In genomic region chr5:138635268-138635667, GRCh38 we compare ENCODE assay signal across 12 cellular contexts.
A peak's percentile ranks its signal among the peaks of the same experiment; 100 is the strongest.
DNase-seq lines count a peak whose midpoint lies in the region; ATAC-seq, FAIRE-seq and TF ChIP-seq lines count a peak whose summit lies in the region.
"Had no signal": no experiment of that assay in that cellular context is flagged by ENCODE, and none has a peak within 500 bp of the region (broad histone marks: within the 10 kb centered on the region; RNA-seq: fewer than 3 reads in every experiment).

No MANE protein-coding gene starts in this region.

- FAIRE-seq in RCC 7860 (lab: Jason Lieb, UNC), result no peak

- no peak for TF ChIP-seq POLR2A in uterus (IDR thresholded peaks at IDR 0.05)

- H3K9me3 ChIP-seq in mucosa of descending colon, result no peaks in the 10 kb centered on the region
- H3K9me3 ChIP-seq in uterus, result no peaks in the 10 kb centered on the region

- TF ChIP-seq CTCF in mucosa of descending colon (IDR thresholded peaks at IDR 0.05), result no peak
- no peak for TF ChIP-seq CTCF in uterus (IDR thresholded peaks at IDR 0.05)

- H3K36me3 ChIP-seq in mucosa of descending colon (ENCODE audit: low read depth), result no peaks in the 10 kb centered on the region
- H3K36me3 ChIP-seq in uterus, result no peaks in the 10 kb centered on the region

- H3K27me3 ChIP-seq in uterus, result no peaks in the 10 kb centered on the region

- no peak overlapping the region for H3K4me3 ChIP-seq in mucosa of descending colon
- no peak overlapping the region for H3K4me3 ChIP-seq in uterus

- peak in 2 of 3 experiments; percentile 25 to 28 for DNase-seq in NCI-H1417 (lab: John Stamatoyannopoulos, UW)
- no peak for DNase-seq in NCI-H1417 treated with DMSO at 0.1 percent for 48 hours (lab: John Stamatoyannopoulos, UW)
- DNase-seq in fibroblast of peridontal ligament (ENCODE audit: extremely low read depth), result peak; percentile 72
- peak in 1 of 3 donors; percentile 21 for DNase-seq in mucosa of descending colon
- peak; percentile 66 for DNase-seq in uterus
- no peak for DNase-seq in RCC 7860 (ENCODE audit: low spot score)
- no peak for DNase-seq in NOMO-1 treated with dmso at 0.1 percent for 144 hours (lab: John Stamatoyannopoulos, UW; ENCODE audit: unreplicated experiment)
- no peak for DNase-seq in caudate nucleus (lab: John Stamatoyannopoulos, UW)
- DNase-seq: activated CD8-positive, alpha-beta memory T cell treated with anti-CD3 and anti-CD28 coated beads, Interleukin-2, amount 50 U/mL, for 48 hours; KG1; NCI-H1694 had no signal

- no peaks in the 10 kb centered on the region for H3K4me1 ChIP-seq in mucosa of descending colon (ENCODE audit: low read depth)
- no peaks in the 10 kb centered on the region for H3K4me1 ChIP-seq in uterus

- peak; percentile 21 for ATAC-seq in mucosa of descending colon

- H3K27ac ChIP-seq in uterus (peak overlapping the region; percentile 64 to 72), caudate nucleus (ENCODE audit: low read depth, low read length) (no peak overlapping the region)
- H3K27ac ChIP-seq: 22Rv1 had no signal

- intact Hi-C loops in mucosa of descending colon (cut with DNase I, micrococcal nuclease), result no loop called here
- intact Hi-C loops in uterus (cut with DNase I; ENCODE audit: low total_unique reads), result no loop called here

Comparison
In these comparisons a context has a peak if more than half of its experiments do, and no peak if none do; other contexts are left out.
1. DNase-seq: peak in NCI-H1417 (2 of 3), fibroblast of peridontal ligament (single experiment) and uterus (2 of 2); none in NCI-H1417 treated with DMSO at 0.1 percent for 48 hours (single experiment), RCC 7860 (single experiment), NOMO-1 treated with dmso at 0.1 percent for 144 hours (single experiment) and caudate nucleus (0 of 61).